ENCODE assay signal across 8 cellular contexts in genomic region chr9:120936011-120936763, GRCh38. TPM values are rescaled to one million over a fixed set of nuclear protein-coding genes. Genes with fewer than 3 reads are reported as not detected.
A peak's percentile ranks its signal among the peaks of the same experiment; 100 is the strongest.
DNase-seq lines count a peak whose midpoint lies in the region; FAIRE-seq lines count a peak whose summit lies in the region.

No MANE protein-coding gene starts in this region.

- H3K79me1 ChIP-seq in mesendoderm (ENCODE audit: low read length), result no peaks in the 10 kb centered on the region

- H2AK5ac ChIP-seq in mesendoderm (ENCODE audit: low read length), result no peak overlapping the region

- H3K9me3 ChIP-seq in effector memory CD4-positive, alpha-beta T cell (ENCODE audit: control insufficient read depth, low read length), result no peaks in the 10 kb centered on the region

- H3K27me3 ChIP-seq in effector memory CD4-positive, alpha-beta T cell (replicated peaks; ENCODE audit: control insufficient read depth, insufficient read depth, low read length, poor library complexity, severe bottlenecking), result no peaks in the 10 kb centered on the region
- no peaks in the 10 kb centered on the region for H3K27me3 ChIP-seq in mesendoderm (ENCODE audit: insufficient read depth, low read length, poor library complexity)

- DNase-seq in A172 (ENCODE audit: low spot score), result peak; percentile 95
- peak; percentile 60 for DNase-seq in GM18507 (ENCODE audit: extremely low spot score, insufficient read length, low read depth)
- DNase-seq in HS-27A (ENCODE audit: low read depth), result peak; percentile 94
- DNase-seq in NOMO-1 (lab: John Stamatoyannopoulos, UW; ENCODE audit: unreplicated experiment in 2 of 2), result peak; percentile 63 to 77
- peak; percentile 77 to 81 for DNase-seq in activated CD8-positive, alpha-beta memory T cell treated with anti-CD3 and anti-CD28 coated beads for 4 hours (ENCODE audit: low read depth in 2 of 2)
- peak; percentile 68 to 82 (median 74) for DNase-seq in effector memory CD4-positive, alpha-beta T cell
- peak; percentile 83 for DNase-seq in mesendoderm
- peak; percentile 87 for DNase-seq in stimulated activated CD8-positive, alpha-beta memory T cell treated with anti-CD3 and anti-CD28 coated beads, Interleukin-15, amount 100 ng/mL, for 1 hour (ENCODE audit: low read depth)

- H4K5ac ChIP-seq in mesendoderm (ENCODE audit: low read length), result no peak overlapping the region

- no peak overlapping the region for H2BK5ac ChIP-seq in mesendoderm (ENCODE audit: low read length)

- H2BK15ac ChIP-seq in mesendoderm (replicated peaks; ENCODE audit: low read depth), result no peak overlapping the region

- H3K18ac ChIP-seq in mesendoderm (ENCODE audit: low read length), result no peak overlapping the region

- no peak overlapping the region for H3K23ac ChIP-seq in mesendoderm (ENCODE audit: low read length)

- no peak overlapping the region for H3K56ac ChIP-seq in mesendoderm (ENCODE audit: low read length)

- peak overlapping the region; percentile 1 for H3K4me3 ChIP-seq in effector memory CD4-positive, alpha-beta T cell (ENCODE audit: insufficient read depth, low read depth, low read length, poor library complexity, severe bottlenecking)
- H3K4me3 ChIP-seq in mesendoderm (ENCODE audit: low read length), result no peak overlapping the region

- peaks cover 54% of the 10 kb centered on the region for H3K4me1 ChIP-seq in effector memory CD4-positive, alpha-beta T cell (ENCODE audit: control insufficient read depth, insufficient read depth, low read length, poor library complexity, severe bottlenecking)
- H3K4me1 ChIP-seq in mesendoderm (ENCODE audit: control insufficient read depth, low read depth, low read length), result no peaks in the 10 kb centered on the region

- H3K4ac ChIP-seq in mesendoderm (ENCODE audit: low read depth, low read length), result no peak overlapping the region

- H3K4me2 ChIP-seq in mesendoderm (ENCODE audit: low read length), result no peak overlapping the region

- H4K8ac ChIP-seq in mesendoderm (ENCODE audit: low read depth, low read length), result no peak overlapping the region

- peak; percentile 86 for FAIRE-seq in GM18507 (lab: Jason Lieb, UNC)

- H3K9ac ChIP-seq in mesendoderm (ENCODE audit: low read length), result no peak overlapping the region

- WGBS in mesendoderm (ENCODE audit: extremely low coverage, insufficient coverage, low lambda C conversion rate), result no CpG with 5 or more reads among the region's 10 CpGs

- no peaks in the 10 kb centered on the region for H3K79me2 ChIP-seq in mesendoderm (ENCODE audit: control insufficient read depth, insufficient read depth, low read length)

- no peaks in the 10 kb centered on the region for H3K36me3 ChIP-seq in effector memory CD4-positive, alpha-beta T cell (ENCODE audit: control insufficient read depth, insufficient read depth, low read length)
- H3K36me3 ChIP-seq in mesendoderm (ENCODE audit: control insufficient read depth, insufficient read depth, low read length), result no peaks in the 10 kb centered on the region

- peak overlapping the region; percentile 100 for H3K27ac ChIP-seq in effector memory CD4-positive, alpha-beta T cell (ENCODE audit: insufficient read depth, low read length, poor library complexity, severe bottlenecking)
- no peak overlapping the region for H3K27ac ChIP-seq in mesendoderm (ENCODE audit: low read depth, low read length)

- no peak overlapping the region for H2BK120ac ChIP-seq in mesendoderm (ENCODE audit: low read depth, low read length)

RNA-seq across cellular contexts. Expression of gene TRAF1, which starts 9.6 kb away (rescaled TPM):
- 0.91 and 0.95 TPM in 2 replicates for total RNA-seq in A172 (2014; rRNA removed; shearing (Covaris generic))
- 0.29 TPM for polyA plus RNA-seq in mesendoderm (2013, experiment 1 of 2)
- polyA plus RNA-seq in mesendoderm (2013, experiment 2 of 2), result 0.27 TPM

RNA-seq across cellular contexts. Expression of gene PHF19, which starts 59.2 kb away (rescaled TPM):
- 47.0 and 47.8 TPM in 2 replicates for total RNA-seq in A172 (2014; rRNA removed; shearing (Covaris generic))
- 11.6 TPM for polyA plus RNA-seq in mesendoderm (2013, experiment 1 of 2)
- 12.8 TPM for polyA plus RNA-seq in mesendoderm (2013, experiment 2 of 2)
